ENCODE assay signal across 32 cellular contexts in genomic region chr5:15168397-15168796, GRCh38.
"Had no signal": no experiment of that assay in that cellular context is flagged by ENCODE, and none has a peak within 500 bp of the region (broad histone marks: within the 10 kb centered on the region; RNA-seq: fewer than 3 reads in every experiment).

No MANE protein-coding gene starts in this region.

- DNase-seq: activated CD4-positive, alpha-beta memory T cell treated with anti-CD3 and anti-CD28 coated beads for 36 hours; activated CD4-positive, alpha-beta T cell treated with anti-CD3 and anti-CD28 coated beads for 36 hours; activated CD4-positive, alpha-beta T cell treated with anti-CD3 and anti-CD28 coated beads, Interleukin-2, amount 10 ng/mL, durations not matched to agents 24 days and 14 days; activated CD4-positive, CD25-positive, alpha-beta regulatory T cell; activated CD4-positive, CD25-positive, alpha-beta regulatory T cell treated with anti-CD3 and anti-CD28 coated beads, Interleukin-2, amount 50 U/mL, for 72 hours; activated CD8-positive, alpha-beta memory T cell treated with anti-CD3 and anti-CD28 coated beads, Interleukin-2, amount 10 ng/mL, durations not matched to agents 7 days and 5 days; activated CD8-positive, alpha-beta memory T cell treated with anti-CD3 and anti-CD28 coated beads, Interleukin-2, amount 50 U/mL, for 4 hours; activated CD8-positive, alpha-beta T cell treated with anti-CD3 and anti-CD28 coated beads, Interleukin-2, amount 10 ng/mL, durations not matched to agents 7 days and 5 days; activated effector memory CD4-positive, alpha-beta T cell treated with anti-CD3 and anti-CD28 coated beads, Interleukin-2, amount 50 U/mL, for 16 hours; activated naive CD4-positive, alpha-beta T cell treated with anti-CD3 and anti-CD28 coated beads for 36 hours; activated naive CD8-positive, alpha-beta T cell treated with anti-CD3 and anti-CD28 coated beads for 36 hours; activated naive CD8-positive, alpha-beta T cell treated with anti-CD3 and anti-CD28 coated beads, Interleukin-2, amount 50 U/mL, for 24 hours; activated T-cell treated with anti-CD3 and anti-CD28 coated beads, Interleukin-2, amount 50 U/mL, for 1 hour; activated T-cell treated with anti-CD3 and anti-CD28 coated beads, Interleukin-2, amount 50 U/mL, for 48 hours; amygdala; aorta; body of pancreas; caudate nucleus; cortex of kidney; dermis blood vessel endothelial cell; effector CD4-positive, alpha-beta T cell; effector memory CD8-positive, alpha-beta T cell; erythroblast; foreskin melanocyte; heart right ventricle; T-helper 2 cell had no signal

- ATAC-seq: activated CD4-positive, alpha-beta T cell treated with anti-CD3 and anti-CD28 coated beads for 36 hours; activated CD8-positive, alpha-beta memory T cell treated with anti-CD3 and anti-CD28 coated beads, Interleukin-2, amount 10 ng/mL, durations not matched to agents 7 days and 5 days; activated CD8-positive, alpha-beta T cell treated with anti-CD3 and anti-CD28 coated beads, Interleukin-2, amount 10 ng/mL, durations not matched to agents 7 days and 5 days; activated naive CD8-positive, alpha-beta T cell treated with anti-CD3 and anti-CD28 coated beads, Interleukin-2, amount 50 U/mL, for 24 hours; body of pancreas; effector memory CD8-positive, alpha-beta T cell; gastroesophageal sphincter; heart right ventricle had no signal

- H3K4me1 Mint-ChIP-seq: activated CD4-positive, alpha-beta T cell treated with anti-CD3 and anti-CD28 coated beads for 36 hours; activated CD4-positive, alpha-beta T cell treated with anti-CD3 and anti-CD28 coated beads, Interleukin-2, amount 10 ng/mL, durations not matched to agents 24 days and 14 days; activated CD8-positive, alpha-beta memory T cell treated with anti-CD3 and anti-CD28 coated beads, Interleukin-2, amount 10 ng/mL, durations not matched to agents 7 days and 5 days; activated naive CD4-positive, alpha-beta T cell treated with anti-CD3 and anti-CD28 coated beads, Interleukin-2, amount 50 U/mL, for 24 hours; activated naive CD8-positive, alpha-beta T cell treated with anti-CD3 and anti-CD28 coated beads for 36 hours; activated naive CD8-positive, alpha-beta T cell treated with anti-CD3 and anti-CD28 coated beads, Interleukin-2, amount 50 U/mL, for 24 hours had no signal

- H3K27ac ChIP-seq: adrenal gland, body of pancreas, esophagus muscularis mucosa, gastroesophageal sphincter, heart right ventricle had no signal

- H3K36me3 Mint-ChIP-seq: activated CD4-positive, alpha-beta memory T cell treated with anti-CD3 and anti-CD28 coated beads for 36 hours; activated CD8-positive, alpha-beta memory T cell treated with anti-CD3 and anti-CD28 coated beads, Interleukin-2, amount 10 ng/mL, durations not matched to agents 7 days and 5 days had no signal

- H3K4me1 ChIP-seq: adrenal gland, body of pancreas, esophagus muscularis mucosa, gastroesophageal sphincter had no signal

- H3K4me3 ChIP-seq: adrenal gland, body of pancreas, esophagus muscularis mucosa, gastroesophageal sphincter, heart right ventricle had no signal

- H3K36me3 ChIP-seq: adrenal gland, esophagus muscularis mucosa, gastroesophageal sphincter, heart right ventricle had no signal

- H3K27me3 ChIP-seq: adrenal gland, body of pancreas, esophagus muscularis mucosa, gastroesophageal sphincter, heart right ventricle had no signal

- H3K9me3 ChIP-seq: adrenal gland, body of pancreas, esophagus muscularis mucosa, gastroesophageal sphincter had no signal

- H3K4me3 Mint-ChIP-seq: activated CD4-positive, alpha-beta memory T cell treated with anti-CD3 and anti-CD28 coated beads for 36 hours; activated CD4-positive, alpha-beta T cell treated with anti-CD3 and anti-CD28 coated beads for 36 hours; activated CD4-positive, alpha-beta T cell treated with anti-CD3 and anti-CD28 coated beads, Interleukin-2, amount 10 ng/mL, durations not matched to agents 24 days and 14 days; activated CD8-positive, alpha-beta memory T cell treated with anti-CD3 and anti-CD28 coated beads, Interleukin-2, amount 10 ng/mL, durations not matched to agents 7 days and 5 days; activated CD8-positive, alpha-beta T cell treated with anti-CD3 and anti-CD28 coated beads, Interleukin-2, amount 10 ng/mL, durations not matched to agents 7 days and 5 days; activated naive CD4-positive, alpha-beta T cell treated with anti-CD3 and anti-CD28 coated beads for 36 hours; activated naive CD4-positive, alpha-beta T cell treated with anti-CD3 and anti-CD28 coated beads, Interleukin-2, amount 50 U/mL, for 24 hours; activated naive CD8-positive, alpha-beta T cell treated with anti-CD3 and anti-CD28 coated beads for 36 hours; activated naive CD8-positive, alpha-beta T cell treated with anti-CD3 and anti-CD28 coated beads, Interleukin-2, amount 50 U/mL, for 24 hours; activated T-helper 1 cell treated with anti-CD3 and anti-CD28 coated beads, Interleukin-12 subunit alpha, Interleukin-12 subunit beta, Interleukin-2, Interleukin-4 antibody, amounts not matched to agents 30 ng/mL and 10 ng/mL and 1 ng/mL, durations not matched to agents 14 hours and 24 hours and 36 hours; effector memory CD8-positive, alpha-beta T cell had no signal

- H3K27me3 Mint-ChIP-seq: activated CD4-positive, alpha-beta memory T cell treated with anti-CD3 and anti-CD28 coated beads for 36 hours; activated CD4-positive, alpha-beta T cell treated with anti-CD3 and anti-CD28 coated beads for 36 hours; activated CD4-positive, alpha-beta T cell treated with anti-CD3 and anti-CD28 coated beads, Interleukin-2, amount 10 ng/mL, durations not matched to agents 24 days and 14 days; activated CD8-positive, alpha-beta memory T cell treated with anti-CD3 and anti-CD28 coated beads, Interleukin-2, amount 10 ng/mL, durations not matched to agents 7 days and 5 days; activated naive CD8-positive, alpha-beta T cell treated with anti-CD3 and anti-CD28 coated beads for 36 hours; activated naive CD8-positive, alpha-beta T cell treated with anti-CD3 and anti-CD28 coated beads, Interleukin-2, amount 50 U/mL, for 24 hours; effector memory CD8-positive, alpha-beta T cell had no signal

- H3K27ac Mint-ChIP-seq: activated CD4-positive, alpha-beta memory T cell treated with anti-CD3 and anti-CD28 coated beads for 36 hours; activated CD4-positive, alpha-beta T cell treated with anti-CD3 and anti-CD28 coated beads for 36 hours; activated CD4-positive, alpha-beta T cell treated with anti-CD3 and anti-CD28 coated beads, Interleukin-2, amount 10 ng/mL, durations not matched to agents 24 days and 14 days; activated CD8-positive, alpha-beta memory T cell treated with anti-CD3 and anti-CD28 coated beads, Interleukin-2, amount 10 ng/mL, durations not matched to agents 7 days and 5 days; activated CD8-positive, alpha-beta T cell treated with anti-CD3 and anti-CD28 coated beads, Interleukin-2, amount 10 ng/mL, durations not matched to agents 7 days and 5 days; activated naive CD4-positive, alpha-beta T cell treated with anti-CD3 and anti-CD28 coated beads for 36 hours; activated naive CD4-positive, alpha-beta T cell treated with anti-CD3 and anti-CD28 coated beads, Interleukin-2, amount 50 U/mL, for 24 hours; activated naive CD8-positive, alpha-beta T cell treated with anti-CD3 and anti-CD28 coated beads for 36 hours; activated naive CD8-positive, alpha-beta T cell treated with anti-CD3 and anti-CD28 coated beads, Interleukin-2, amount 50 U/mL, for 24 hours; activated T-helper 1 cell treated with anti-CD3 and anti-CD28 coated beads, Interleukin-12 subunit alpha, Interleukin-12 subunit beta, Interleukin-2, Interleukin-4 antibody, amounts not matched to agents 30 ng/mL and 10 ng/mL and 1 ng/mL, durations not matched to agents 14 hours and 24 hours and 36 hours; activated T-helper 2 cell treated with anti-CD3 and anti-CD28 coated beads, Interferon-gamma antibody, Interleukin-2, Interleukin-4, amounts not matched to agents 10 μg/mL and 5 μg/mL and 100 μg/mL, durations not matched to agents 14 hours and 24 hours and 36 hours; effector memory CD8-positive, alpha-beta T cell had no signal
